In genomic region chr18:80149667-80150066, GRCh38 we compare ENCODE assay signal across 18 cellular contexts. TPM values are rescaled to one million over a fixed set of nuclear protein-coding genes. Genes with fewer than 3 reads are reported as not detected.
DNase-seq lines count a peak whose midpoint lies in the region; ATAC-seq and TF ChIP-seq lines count a peak whose summit lies in the region.
"Had no signal": no experiment of that assay in that cellular context is flagged by ENCODE, and none has a peak within 500 bp of the region (broad histone marks: within the 10 kb centered on the region; RNA-seq: fewer than 3 reads in every experiment).

No MANE protein-coding gene starts in this region.

- ATAC-seq in left lobe of liver: peak; percentile 34
- ATAC-seq in GM18502 (IDR thresholded peaks at IDR 0.05; ENCODE audit: poor library complexity, unreplicated experiment): no peak
- no peak for ATAC-seq in stimulated activated naive B cell treated with anti-CD40 and anti-IgM and Interleukin-4, amounts not matched to agents 10 μg/mL and 1 μg/mL and 100 μg/mL, for 72 hours (replicated peaks)
- ATAC-seq: A549, HCT116 had no signal

- H3K4me1 Mint-ChIP-seq in stimulated activated naive B cell treated with anti-CD40 and anti-IgM and Interleukin-4, amounts not matched to agents 10 μg/mL and 1 μg/mL and 100 μg/mL, for 72 hours: peaks cover 12 to 29% of the 10 kb centered on the region in 2 donors

- CTCF ChIA-PET in mammary epithelial cell (lab: Charles Lee; ENCODE audit: low non-redundant PET): no interaction called here

- H2AFZ ChIP-seq in mammary epithelial cell (ENCODE audit: low read depth, low read length): no peak overlapping the region
- H2AFZ ChIP-seq in mesenchymal stem cell (ENCODE audit: low read depth, low read length): peak overlapping the region; percentile 19

- no peak overlapping the region for H3K23ac ChIP-seq in mesenchymal stem cell (ENCODE audit: low read length in 2 of 2)

- peaks cover 17% of the 10 kb centered on the region for H3K79me2 ChIP-seq in mammary epithelial cell (ENCODE audit: insufficient read depth, low read length)

- H3K18ac ChIP-seq in mesenchymal stem cell (ENCODE audit: low read depth in 1 of 2, low read length in 2 of 2): no peak overlapping the region

- H2BK120ac ChIP-seq in mesenchymal stem cell (ENCODE audit: low read depth, low read length): no peak overlapping the region

- TF ChIP-seq CTCF in mammary epithelial cell (conservative IDR thresholded peaks at IDR 0.05 in 1 of 2, IDR thresholded peaks at IDR 0.05 in 1 of 2; ENCODE audit: extremely low read depth in 1 of 2, insufficient read depth in 1 of 2, low read depth in 1 of 2, low read length in 2 of 2): no peak
- no peak for TF ChIP-seq CTCF in breast epithelium (IDR thresholded peaks at IDR 0.05)

- no TSS peak for BruUV-seq in mammary epithelial cell (replicated peaks; lab: Mats Ljungman, UMichigan)

- no peaks in the 10 kb centered on the region for H3K9me3 Mint-ChIP-seq in stimulated activated naive B cell treated with anti-CD40 and anti-IgM and Interleukin-4, amounts not matched to agents 10 μg/mL and 1 μg/mL and 100 μg/mL, for 72 hours
- H3K9me3 Mint-ChIP-seq: CD4-positive, alpha-beta T cell had no signal

- H3K14ac ChIP-seq in mesenchymal stem cell (ENCODE audit: low read length in 2 of 2): no peak overlapping the region

- in situ Hi-C loops in mammary epithelial cell (cut with MboI; ENCODE audit: low sequenced_read_pairs in 2 of 2): no loop called here

- H2BK12ac ChIP-seq in mesenchymal stem cell (ENCODE audit: low read length in 2 of 2): no peak overlapping the region

- H3K4me3 ChIP-seq in mammary epithelial cell (replicated peaks in 1 of 3; ENCODE audit: insufficient read depth in 1 of 3, low read depth in 2 of 3, low read length in 3 of 3) (no peak overlapping the region), breast epithelium (no peak overlapping the region), mesenchymal stem cell (ENCODE audit: insufficient read depth in 1 of 2, low read depth in 1 of 2, low read length in 2 of 2) (no peak overlapping the region)
- H3K4me3 ChIP-seq: A549 had no signal

- no peak overlapping the region for H3K27ac ChIP-seq in mammary epithelial cell (ENCODE audit: insufficient read depth, low read depth, low read length)
- H3K27ac ChIP-seq in breast epithelium: no peak overlapping the region
- no peak overlapping the region for H3K27ac ChIP-seq in mesenchymal stem cell (ENCODE audit: low read length, poor library complexity, severe bottlenecking)
- H3K27ac ChIP-seq: 22Rv1, A549 had no signal

- peaks cover 20% of the 10 kb centered on the region for H3K79me1 ChIP-seq in mesenchymal stem cell (replicated peaks; ENCODE audit: low read length, poor library complexity, severe bottlenecking)

- intact Hi-C loops in mammary epithelial cell (cut with micrococcal nuclease) (loop anchor here (2.0 to 10.0 kb wide), 3 partner anchors 41 to 355 kb away; partner anchors contain the start of genes ADNP2, KCNG2 and TXNL4A), breast epithelium (cut with DNase I; ENCODE audit: low total_unique reads) (no loop called here)

- dilution Hi-C loops in mammary epithelial cell (cut with HindIII; ENCODE audit: low sequenced_read_pairs): loop anchor here (5.0 kb wide), 1 partner anchor 42 kb away; the partner anchor contains the start of gene ADNP2

- no peak overlapping the region for H3K4ac ChIP-seq in mesenchymal stem cell (ENCODE audit: low read depth in 1 of 2, low read length in 2 of 2)

- no peak overlapping the region for H3K4me3 Mint-ChIP-seq in stimulated activated naive B cell treated with anti-CD40 and anti-IgM and Interleukin-4, amounts not matched to agents 10 μg/mL and 1 μg/mL and 100 μg/mL, for 72 hours

- TF ChIP-seq POLR2A in breast epithelium (IDR thresholded peaks at IDR 0.05): no peak

- H2BK15ac ChIP-seq in mesenchymal stem cell (ENCODE audit: low read depth, poor library complexity, severe bottlenecking): no peak overlapping the region

- peaks cover 15% of the 10 kb centered on the region for H3K4me1 ChIP-seq in mammary epithelial cell (ENCODE audit: insufficient read depth, low read length)
- H3K4me1 ChIP-seq in breast epithelium: no peaks in the 10 kb centered on the region
- no peaks in the 10 kb centered on the region for H3K4me1 ChIP-seq in mesenchymal stem cell (ENCODE audit: control insufficient read depth, insufficient read depth, low read depth, low read length)
- H3K4me1 ChIP-seq: A549, Caco-2 had no signal

- no peak overlapping the region for H2BK5ac ChIP-seq in mesenchymal stem cell (ENCODE audit: low read depth, low read length, poor library complexity, severe bottlenecking)

- no peak overlapping the region for H3K27ac Mint-ChIP-seq in stimulated activated naive B cell treated with anti-CD40 and anti-IgM and Interleukin-4, amounts not matched to agents 10 μg/mL and 1 μg/mL and 100 μg/mL, for 72 hours
- H3K27ac Mint-ChIP-seq: CD4-positive, alpha-beta T cell had no signal

- H4K91ac ChIP-seq in mesenchymal stem cell (ENCODE audit: low read length): no peak overlapping the region

- H3K9me3 ChIP-seq in mammary epithelial cell (replicated peaks; ENCODE audit: insufficient read depth, low read length) (no peaks in the 10 kb centered on the region), breast epithelium (no peaks in the 10 kb centered on the region), mesenchymal stem cell (ENCODE audit: control insufficient read depth, low read length) (no peaks in the 10 kb centered on the region)
- H3K9me3 ChIP-seq: A549, Caco-2 had no signal

- peaks cover 2 to 12% of the 10 kb centered on the region in 2 donors for H3K36me3 Mint-ChIP-seq in stimulated activated naive B cell treated with anti-CD40 and anti-IgM and Interleukin-4, amounts not matched to agents 10 μg/mL and 1 μg/mL and 100 μg/mL, for 72 hours

- no peaks in the 10 kb centered on the region for H3K27me3 ChIP-seq in mammary epithelial cell (ENCODE audit: insufficient read depth, low read length)
- H3K27me3 ChIP-seq in breast epithelium: no peaks in the 10 kb centered on the region
- H3K27me3 ChIP-seq in mesenchymal stem cell (ENCODE audit: control insufficient read depth in 1 of 2, insufficient read depth in 1 of 2, low read length in 2 of 2): no peaks in the 10 kb centered on the region

- no peak overlapping the region for H4K8ac ChIP-seq in mesenchymal stem cell (ENCODE audit: low read length)

- H2AK5ac ChIP-seq in mesenchymal stem cell (ENCODE audit: low read length, severe bottlenecking): no peak overlapping the region

- no peaks in the 10 kb centered on the region for H3K36me3 ChIP-seq in mammary epithelial cell (ENCODE audit: insufficient read depth, low read length)
- H3K36me3 ChIP-seq in breast epithelium: no peaks in the 10 kb centered on the region
- H3K36me3 ChIP-seq in mesenchymal stem cell (ENCODE audit: control insufficient read depth in 1 of 2, insufficient read depth in 2 of 2, low read depth in 1 of 2, low read length in 2 of 2): peaks cover 3 to 36% of the 10 kb centered on the region in 2 experiments

- peak overlapping the region; percentile 98 for H3K4me2 ChIP-seq in mammary epithelial cell (ENCODE audit: insufficient read depth, low read depth, low read length)
- no peak overlapping the region for H3K4me2 ChIP-seq in mesenchymal stem cell (ENCODE audit: low read length, poor library complexity, severe bottlenecking)
- H3K4me2 ChIP-seq: A549 had no signal

- no peaks in the 10 kb centered on the region for H4K20me1 ChIP-seq in mammary epithelial cell (ENCODE audit: insufficient read depth, low read length)

- peaks cover 0 to 14% of the 10 kb centered on the region in 2 donors for H3K27me3 Mint-ChIP-seq in stimulated activated naive B cell treated with anti-CD40 and anti-IgM and Interleukin-4, amounts not matched to agents 10 μg/mL and 1 μg/mL and 100 μg/mL, for 72 hours

- H3K9ac ChIP-seq in mammary epithelial cell (ENCODE audit: insufficient read depth, low read length) (no peak overlapping the region), mesenchymal stem cell (ENCODE audit: low read length) (no peak overlapping the region)

- DNase-seq in mammary epithelial cell (no peak), breast epithelium (ENCODE audit: low spot score in 2 of 2) (no peak), left lobe of liver (ENCODE audit: low spot score) (no peak), mesenchymal stem cell (no peak), DMS 273 treated with DMSO at 0.1 percent for 48 hours (lab: John Stamatoyannopoulos, UW) (no peak)
- DNase-seq in stimulated activated naive B cell treated with anti-CD40 and anti-IgM and Interleukin-4, amounts not matched to agents 10 μg/mL and 1 μg/mL and 100 μg/mL, for 72 hours: no peak
- DNase-seq: AML-193; Caco-2; CD4-positive, alpha-beta T cell; DMS153; DMS79; GF-D8; GOT3; H7 had no signal

RNA-seq across cellular contexts. Expression of gene ADNP2, which starts 40.6 kb away (rescaled TPM):
- total RNA-seq in mammary epithelial cell (10 to 100 TPM; 21.5 to 27.2 TPM), breast epithelium (10 to 100 TPM; 15.7 to 20.3 (median 20.1) TPM), left lobe of liver (5.4 TPM)
- polyA plus RNA-seq in mammary epithelial cell: 9.1 TPM
- polyA minus RNA-seq in mammary epithelial cell: 22.7 TPM
- 13.5 TPM for polyA plus RNA-seq in mesenchymal stem cell (2013, experiment 1 of 2)
- polyA plus RNA-seq in mesenchymal stem cell (2013, experiment 2 of 2): 14.4 TPM
